In genomic region chr12:6376079-6376941, GRCh38 we compare ENCODE assay signal across 9 cellular contexts. TPM values are rescaled to one million over a fixed set of nuclear protein-coding genes. Genes with fewer than 3 reads are reported as not detected.
DNase-seq lines count a peak whose midpoint lies in the region; ATAC-seq and TF ChIP-seq lines count a peak whose summit lies in the region.
"Had no signal": no experiment of that assay in that cellular context is flagged by ENCODE, and none has a peak within 500 bp of the region (broad histone marks: within the 10 kb centered on the region; RNA-seq: fewer than 3 reads in every experiment).

No MANE protein-coding gene starts in this region.

- H3K27ac Mint-ChIP-seq in activated CD8-positive, alpha-beta T cell treated with anti-CD3 and anti-CD28 coated beads, Interleukin-2, amount 10 ng/mL, durations not matched to agents 7 days and 5 days, result peak overlapping the region; percentile 84

- CTCF ChIA-PET in AG04450 (lab: Charles Lee), result interaction anchor here (1.0 to 1.1 kb wide), 2 partner anchors 31 to 89 kb away, joined by 3 to 4 read pairs; no protein-coding TSS in a partner anchor
- CTCF ChIA-PET in activated CD8-positive, alpha-beta T cell treated with anti-CD3 and anti-CD28 coated beads, Interleukin-2, amount 10 ng/mL, durations not matched to agents 7 days and 5 days (lab: Charles Lee), result interaction anchor here (0.7 to 1.9 kb wide), 3 partner anchors 9 to 14 kb away, joined by 3 to 4 read pairs (median 3); no protein-coding TSS in a partner anchor

- peak; percentile 62 for ATAC-seq in activated CD8-positive, alpha-beta T cell treated with anti-CD3 and anti-CD28 coated beads, Interleukin-2, amount 10 ng/mL, durations not matched to agents 7 days and 5 days

- H3K36me3 ChIP-seq in HAP-1 (replicated peaks) (no peaks in the 10 kb centered on the region), right atrium auricular region (no peaks in the 10 kb centered on the region), sigmoid colon (no peaks in the 10 kb centered on the region)

- H3K4me1 ChIP-seq in HAP-1 (peaks cover 8% of the 10 kb centered on the region), right atrium auricular region (peaks cover 0 to 34% of the 10 kb centered on the region in 2 donors), sigmoid colon (peaks cover 0 to 83% (median 69%) of the 10 kb centered on the region in 4 donors)

- in situ Hi-C loops in HAP-1 (cut with MboI; ENCODE audit: low sequenced_read_pairs), result no loop called here

- peak; percentile 57 for TF ChIP-seq CTCF in AG04450 (IDR thresholded peaks at IDR 0.05; ENCODE audit: low read depth, low read length)
- peak in 1 of 2 donors; percentile 35 for TF ChIP-seq CTCF in right atrium auricular region (IDR thresholded peaks at IDR 0.05)
- peak; percentile 10 to 52 (median 40) for TF ChIP-seq CTCF in sigmoid colon (IDR thresholded peaks at IDR 0.05)

- WGBS in sigmoid colon, 2 donors, result 20 to 44% methylated on average over 20 of the region's 20 CpGs

- TF ChIP-seq EP300 in sigmoid colon (IDR thresholded peaks at IDR 0.05), result no peak

- peaks cover 11% of the 10 kb centered on the region for H3K27me3 Mint-ChIP-seq in activated CD8-positive, alpha-beta T cell treated with anti-CD3 and anti-CD28 coated beads, Interleukin-2, amount 10 ng/mL, durations not matched to agents 7 days and 5 days (ENCODE audit: low read depth)

- no peak for TF ChIP-seq POLR2A in sigmoid colon (IDR thresholded peaks at IDR 0.05)

- H3K9me3 Mint-ChIP-seq in activated CD8-positive, alpha-beta T cell treated with anti-CD3 and anti-CD28 coated beads, Interleukin-2, amount 10 ng/mL, durations not matched to agents 7 days and 5 days (ENCODE audit: insufficient read depth), result no peaks in the 10 kb centered on the region
- H3K9me3 Mint-ChIP-seq: naive B cell had no signal

- POLR2A ChIA-PET in AG04450 (lab: Yijun Ruan, JAX), result no interaction called here
- POLR2A ChIA-PET in activated CD8-positive, alpha-beta T cell treated with anti-CD3 and anti-CD28 coated beads, Interleukin-2, amount 10 ng/mL, durations not matched to agents 7 days and 5 days (lab: Charles Lee), result no interaction called here

- no peak for DNase-seq in AG04450 (ENCODE audit: low read depth, low spot score)
- DNase-seq in HAP-1 (ENCODE audit: low spot score in 2 of 2), result peak; percentile 53 to 68
- no peak for DNase-seq in activated CD8-positive, alpha-beta T cell treated with anti-CD3 and anti-CD28 coated beads, Interleukin-2, amount 10 ng/mL, durations not matched to agents 7 days and 5 days
- DNase-seq in right atrium auricular region (ENCODE audit: low spot score), result peak; percentile 71
- peak; percentile 85 for DNase-seq in sigmoid colon
- no peak for DNase-seq in activated gamma-delta T cell treated with Interleukin-2 at 50 U/mL for 16 hours
- no peak for DNase-seq in midbrain (lab: John Stamatoyannopoulos, UW)
- DNase-seq in nucleus accumbens (lab: John Stamatoyannopoulos, UW), result no peak
- DNase-seq: naive B cell had no signal

- H3K36me3 Mint-ChIP-seq in activated CD8-positive, alpha-beta T cell treated with anti-CD3 and anti-CD28 coated beads, Interleukin-2, amount 10 ng/mL, durations not matched to agents 7 days and 5 days (ENCODE audit: low read depth), result no peaks in the 10 kb centered on the region
- H3K36me3 Mint-ChIP-seq: naive B cell had no signal

- peak overlapping the region; percentile 68 for H3K27ac ChIP-seq in AG04450 (ENCODE audit: low read depth, low read length)
- peak overlapping the region in 1 of 2 donors; percentile 9 for H3K27ac ChIP-seq in right atrium auricular region
- H3K27ac ChIP-seq in sigmoid colon, result peak overlapping the region; percentile 75 to 80 (median 78)

- H3K4me3 ChIP-seq in AG04450 (ENCODE audit: low read depth, low read length), result no peak overlapping the region
- H3K4me3 ChIP-seq in HAP-1, result no peak overlapping the region
- H3K4me3 ChIP-seq in right atrium auricular region, result no peak overlapping the region
- H3K4me3 ChIP-seq in sigmoid colon, result no peak overlapping the region

- intact Hi-C loops in sigmoid colon (cut with DNase I), result no loop called here

- peaks cover 43% of the 10 kb centered on the region for H3K4me1 Mint-ChIP-seq in activated CD8-positive, alpha-beta T cell treated with anti-CD3 and anti-CD28 coated beads, Interleukin-2, amount 10 ng/mL, durations not matched to agents 7 days and 5 days (ENCODE audit: low read depth)

- no peaks in the 10 kb centered on the region for H3K9me3 ChIP-seq in AG04450 (ENCODE audit: control insufficient read depth, insufficient read depth, low read length)
- no peaks in the 10 kb centered on the region for H3K9me3 ChIP-seq in HAP-1
- H3K9me3 ChIP-seq in right atrium auricular region, result no peaks in the 10 kb centered on the region
- no peaks in the 10 kb centered on the region for H3K9me3 ChIP-seq in sigmoid colon

- peak overlapping the region; percentile 51 for H3K4me3 Mint-ChIP-seq in activated CD8-positive, alpha-beta T cell treated with anti-CD3 and anti-CD28 coated beads, Interleukin-2, amount 10 ng/mL, durations not matched to agents 7 days and 5 days

- H3K27me3 ChIP-seq in AG04450 (ENCODE audit: control insufficient read depth, insufficient read depth, low read length) (no peaks in the 10 kb centered on the region), HAP-1 (ENCODE audit: low read depth) (no peaks in the 10 kb centered on the region), right atrium auricular region (no peaks in the 10 kb centered on the region), sigmoid colon (no peaks in the 10 kb centered on the region)

RNA-seq across cellular contexts. Expression of gene SCNN1A, which starts 0.9 kb away (rescaled TPM):
- polyA plus RNA-seq in AG04450 (2011; rRNA removed), result 0.25 and 0.26 TPM in 2 replicates
- polyA minus RNA-seq in AG04450 (2011; rRNA and poly(A)+ RNA removed), result 0.14 and 0.39 TPM in 2 replicates
- total RNA-seq in activated CD8-positive, alpha-beta T cell treated with anti-CD3 and anti-CD28 coated beads, Interleukin-2, amount 10 ng/mL, durations not matched to agents 7 days and 5 days, result 1 to 10 TPM in 1 of 2 experiments, under 1 TPM in 1; 0.47 to 1.5 TPM
- 10 to 100 TPM in 1 of 2 donors, 1 to 10 TPM in 1; 2.7 to 18.7 TPM for total RNA-seq in right atrium auricular region
- total RNA-seq in sigmoid colon, result 1 to 10 TPM in 3 of 4 donors, under 1 TPM in 1; 0.82 to 7.2 (median 1.1) TPM
- polyA plus RNA-seq in sigmoid colon, result 100 to 1,000 TPM in 1 of 3 donors, 10 to 100 TPM in 2; 51.1 to 169 (median 53.5) TPM

RNA-seq across cellular contexts. Expression of gene LTBR, which starts 7.7 kb away (rescaled TPM):
- 32.1 and 38.8 TPM in 2 replicates for polyA plus RNA-seq in AG04450 (2011; rRNA removed)
- polyA minus RNA-seq in AG04450 (2011; rRNA and poly(A)+ RNA removed), result 23.5 and 26.6 TPM in 2 replicates
- under 1 TPM in 1 of 2 experiments, not detected in 1; 0.34 TPM for total RNA-seq in activated CD8-positive, alpha-beta T cell treated with anti-CD3 and anti-CD28 coated beads, Interleukin-2, amount 10 ng/mL, durations not matched to agents 7 days and 5 days
- total RNA-seq in right atrium auricular region, result 10 to 100 TPM; 63.6 to 72.1 TPM
- total RNA-seq in sigmoid colon, result 100 to 1,000 TPM in 3 of 4 donors, 10 to 100 TPM in 1; 85.2 to 200 (median 125) TPM
- 10 to 100 TPM; 36.3 to 85.2 (median 37.8) TPM for polyA plus RNA-seq in sigmoid colon

RNA-seq across cellular contexts. Expression of gene TNFRSF1A, which starts 34.4 kb away (rescaled TPM):
- polyA plus RNA-seq in AG04450 (2011; rRNA removed) (231 and 255 TPM in 2 replicates), sigmoid colon (100 to 1,000 TPM in 1 of 3 donors, 10 to 100 TPM in 2; 31.7 to 107 (median 74.5) TPM)
- 222 and 237 TPM in 2 replicates for polyA minus RNA-seq in AG04450 (2011; rRNA and poly(A)+ RNA removed)
- 10 to 100 TPM; 58.8 to 63.4 TPM for total RNA-seq in activated CD8-positive, alpha-beta T cell treated with anti-CD3 and anti-CD28 coated beads, Interleukin-2, amount 10 ng/mL, durations not matched to agents 7 days and 5 days
- total RNA-seq in right atrium auricular region (100 to 1,000 TPM in 1 of 2 donors, 10 to 100 TPM in 1; 62.9 to 176 TPM), sigmoid colon (100 to 1,000 TPM; 135 to 191 (median 176) TPM)

Comparison
In these comparisons a context has a peak if more than half of its experiments do, and no peak if none do; other contexts are left out.
1. DNase-seq: peak in HAP-1 (2 of 2), right atrium auricular region (single experiment) and sigmoid colon (single experiment); none in AG04450 (single experiment), activated CD8-positive, alpha-beta T cell treated with anti-CD3 and anti-CD28 coated beads, Interleukin-2, amount 10 ng/mL, durations not matched to agents 7 days and 5 days (single experiment), activated gamma-delta T cell treated with Interleukin-2 at 50 U/mL for 16 hours (single experiment), midbrain (single experiment) and nucleus accumbens (0 of 56).
2. RNA of gene LTBR, which starts 7.7 kb away (total RNA-seq): 85.2 to 200 TPM in sigmoid colon and 63.6 to 72.1 TPM in right atrium auricular region; 0.34 TPM in activated CD8-positive, alpha-beta T cell treated with anti-CD3 and anti-CD28 coated beads, Interleukin-2, amount 10 ng/mL, durations not matched to agents 7 days and 5 days; every median in the first group is over 10 times any median in the second.